In the genomic region with DNA sequence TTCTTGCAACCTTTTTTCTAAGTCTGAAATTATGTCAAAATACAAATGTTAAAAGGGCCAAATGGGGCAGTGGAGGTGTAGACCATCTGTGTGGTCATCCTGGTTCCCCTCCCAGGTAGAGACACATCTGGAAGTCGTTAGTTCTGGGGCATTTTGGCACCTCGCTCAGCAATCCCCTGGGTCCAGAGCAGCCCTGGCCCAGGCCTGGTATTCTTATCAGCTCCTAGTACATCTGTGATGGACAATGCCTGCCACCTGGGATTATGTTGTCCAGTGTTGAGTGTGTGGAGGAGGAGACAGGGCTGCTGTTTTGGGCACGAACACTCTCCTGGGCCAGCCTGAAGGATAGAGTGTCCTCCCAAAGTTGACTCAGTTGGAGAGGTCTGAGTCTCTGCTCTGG, we compare ENCODE assay signal across 1 cellular context.
TF ChIP-seq lines count a peak whose summit lies in the region.

No MANE protein-coding gene starts in this region.

TF ChIP-seq in IMR-90, 13 proteins besides CTCF, POLR2A, EP300 and RAD21:
- TF ChIP-seq, protein P1, sequence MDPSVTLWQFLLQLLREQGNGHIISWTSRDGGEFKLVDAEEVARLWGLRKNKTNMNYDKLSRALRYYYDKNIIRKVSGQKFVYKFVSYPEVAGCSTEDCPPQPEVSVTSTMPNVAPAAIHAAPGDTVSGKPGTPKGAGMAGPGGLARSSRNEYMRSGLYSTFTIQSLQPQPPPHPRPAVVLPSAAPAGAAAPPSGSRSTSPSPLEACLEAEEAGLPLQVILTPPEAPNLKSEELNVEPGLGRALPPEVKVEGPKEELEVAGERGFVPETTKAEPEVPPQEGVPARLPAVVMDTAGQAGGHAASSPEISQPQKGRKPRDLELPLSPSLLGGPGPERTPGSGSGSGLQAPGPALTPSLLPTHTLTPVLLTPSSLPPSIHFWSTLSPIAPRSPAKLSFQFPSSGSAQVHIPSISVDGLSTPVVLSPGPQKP (IDR thresholded peaks at IDR 0.05; ENCODE audit: borderline replicate concordance, low read depth, low read length): no peak
- TF ChIP-seq FOS (IDR thresholded peaks at IDR 0.05; ENCODE audit: low read depth, low read length) (no peak), CEBPB (IDR thresholded peaks at IDR 0.05; ENCODE audit: low read depth, low read length) (no peak), SMC3 (IDR thresholded peaks at IDR 0.05; ENCODE audit: low read depth, low read length) (no peak), USF2 (IDR thresholded peaks at IDR 0.05; ENCODE audit: low read depth, low read length) (no peak), MAZ (IDR thresholded peaks at IDR 0.05; ENCODE audit: borderline replicate concordance, low read depth, low read length) (no peak), MXI1 (IDR thresholded peaks at IDR 0.05; ENCODE audit: borderline replicate concordance, low read depth, low read length) (no peak), RFX5 (IDR thresholded peaks at IDR 0.05; ENCODE audit: low read depth, low read length) (no peak), MAFK (IDR thresholded peaks at IDR 0.05; ENCODE audit: low read depth, low read length) (no peak), BHLHE40 (IDR thresholded peaks at IDR 0.05; ENCODE audit: low read depth, low read length) (no peak)
